ENCODE assay signal across 1 cellular context in the genomic region with DNA sequence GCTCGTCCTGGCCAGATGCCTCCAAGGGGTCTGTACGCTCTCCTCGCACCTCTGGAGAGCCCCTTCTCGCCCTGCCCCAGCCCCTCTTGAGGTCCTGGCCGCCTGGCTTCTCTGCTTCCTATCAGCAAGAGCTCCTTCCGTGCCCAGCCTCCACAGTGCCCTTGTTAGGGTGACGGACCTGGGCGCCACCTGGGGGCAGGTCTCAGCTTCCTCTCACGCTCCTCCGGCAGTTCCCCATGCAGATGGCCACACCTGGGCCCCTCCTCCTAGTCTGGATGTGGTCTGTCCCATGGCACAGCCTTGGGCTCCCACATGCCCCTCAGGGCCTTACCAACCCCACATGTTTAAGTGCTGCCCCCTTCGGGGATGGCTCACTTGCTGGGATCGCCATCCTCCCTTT.
TF ChIP-seq lines count a peak whose summit lies in the region.

No MANE protein-coding gene starts in this region.

TF ChIP-seq in HepG2, 621 proteins besides CTCF, POLR2A, EP300 and RAD21:
- TF ChIP-seq, protein P1, sequence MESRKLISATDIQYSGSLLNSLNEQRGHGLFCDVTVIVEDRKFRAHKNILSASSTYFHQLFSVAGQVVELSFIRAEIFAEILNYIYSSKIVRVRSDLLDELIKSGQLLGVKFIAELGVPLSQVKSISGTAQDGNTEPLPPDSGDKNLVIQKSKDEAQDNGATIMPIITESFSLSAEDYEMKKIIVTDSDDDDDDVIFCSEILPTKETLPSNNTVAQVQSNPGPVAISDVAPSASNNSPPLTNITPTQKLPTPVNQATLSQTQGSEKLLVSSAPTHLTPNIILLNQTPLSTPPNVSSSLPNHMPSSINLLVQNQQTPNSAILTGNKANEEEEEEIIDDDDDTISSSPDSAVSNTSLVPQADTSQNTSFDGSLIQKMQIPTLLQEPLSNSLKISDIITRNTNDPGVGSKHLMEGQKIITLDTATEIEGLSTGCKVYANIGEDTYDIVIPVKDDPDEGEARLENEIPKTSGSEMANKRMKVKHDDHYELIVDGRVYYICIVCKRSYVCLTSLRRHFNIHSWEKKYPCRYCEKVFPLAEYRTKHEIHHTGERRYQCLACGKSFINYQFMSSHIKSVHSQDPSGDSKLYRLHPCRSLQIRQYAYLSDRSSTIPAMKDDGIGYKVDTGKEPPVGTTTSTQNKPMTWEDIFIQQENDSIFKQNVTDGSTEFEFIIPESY (CRISPR knock-in tag; IDR thresholded peaks at IDR 0.05): peak; percentile 52; the same call in 1 of the 2 replicates
- TF ChIP-seq ZNF687 (CRISPR knock-in tag; IDR thresholded peaks at IDR 0.05): 0 out of 2 replicates have a peak, but pooled peaks have one; percentile 20
TF ChIP-seq in HepG2: peak in this region for 2; not testable (repeated sequence) for 619.
